8 cellular contexts compared by ENCODE assay signal in genomic region chr2:38751847-38752410, GRCh38. TPM values are rescaled to one million over a fixed set of nuclear protein-coding genes. Genes with fewer than 3 reads are reported as not detected.
DNase-seq lines count a peak whose midpoint lies in the region; ATAC-seq lines count a peak whose summit lies in the region.

No MANE protein-coding gene starts in this region.

- H3K4me3 ChIP-seq in CD4-positive, alpha-beta memory T cell (ENCODE audit: low read length in 2 of 2): peak overlapping the region; percentile 43 to 98
- peak overlapping the region; percentile 48 for H3K4me3 ChIP-seq in iPS-18c (ENCODE audit: insufficient read depth, low read depth, low read length)

- peak; percentile 1 for ATAC-seq in HG03280 (IDR thresholded peaks at IDR 0.05; ENCODE audit: unreplicated experiment)
- ATAC-seq in stimulated activated naive B cell treated with anti-CD40 and anti-IgM and Interleukin-4, amounts not matched to agents 10 μg/mL and 1 μg/mL and 100 μg/mL, for 72 hours (replicated peaks): peak in 1 of 2 donors; percentile 3
- no peak for ATAC-seq in HG02885 (IDR thresholded peaks at IDR 0.05; ENCODE audit: poor library complexity, unreplicated experiment)

- no peaks in the 10 kb centered on the region for H3K27me3 ChIP-seq in CD4-positive, alpha-beta memory T cell (ENCODE audit: insufficient read depth, low read length)

- DNase-seq in CD4-positive, alpha-beta memory T cell: no peak
- DNase-seq in activated T-helper 1 cell treated with anti-CD3 and anti-CD28 coated beads, Interleukin-12 subunit alpha, Interleukin-12 subunit beta, Interleukin-2, Interleukin-4 antibody, amounts not matched to agents 30 ng/mL and 10 ng/mL and 1 ng/mL, durations not matched to agents 14 hours and 24 hours and 36 hours (ENCODE audit: low spot score): no peak
- DNase-seq in stimulated activated naive B cell treated with anti-CD40 and anti-IgM and Interleukin-4, amounts not matched to agents 10 μg/mL and 1 μg/mL and 100 μg/mL, for 72 hours: no peak
- DNase-seq in NK-92 treated with Interleukin-12 subunit alpha and Interleukin-12 subunit beta, amount 100 ng/mL, for 24 hours (lab: John Stamatoyannopoulos, UW): no peak
- DNase-seq in activated gamma-delta T cell (lab: John Stamatoyannopoulos, UW): no peak

- H3K4me1 ChIP-seq in CD4-positive, alpha-beta memory T cell (ENCODE audit: insufficient read depth, low read length): peaks cover 47% of the 10 kb centered on the region

- peaks cover 0 to 3% of the 10 kb centered on the region in 2 donors for H3K27me3 Mint-ChIP-seq in CD4-positive, alpha-beta memory T cell
- H3K27me3 Mint-ChIP-seq in activated T-helper 1 cell treated with anti-CD3 and anti-CD28 coated beads, Interleukin-12 subunit alpha, Interleukin-12 subunit beta, Interleukin-2, Interleukin-4 antibody, amounts not matched to agents 30 ng/mL and 10 ng/mL and 1 ng/mL, durations not matched to agents 14 hours and 24 hours and 36 hours (ENCODE audit: insufficient read depth): no peaks in the 10 kb centered on the region
- peaks cover 0 to 3% of the 10 kb centered on the region in 2 donors for H3K27me3 Mint-ChIP-seq in stimulated activated naive B cell treated with anti-CD40 and anti-IgM and Interleukin-4, amounts not matched to agents 10 μg/mL and 1 μg/mL and 100 μg/mL, for 72 hours

- POLR2A ChIA-PET in CD4-positive, alpha-beta memory T cell (lab: Charles Lee; ENCODE audit: partially characterized antibody): interaction anchor here (0.6 to 8.0 kb wide), 74 partner anchors 9 to 1788 kb away, joined by 3 to 327 read pairs (median 5); partner anchors contain the start of genes ATL2, CEBPZ, DHX57 and GALM

- peaks cover 29% of the 10 kb centered on the region for H3K36me3 ChIP-seq in CD4-positive, alpha-beta memory T cell (ENCODE audit: insufficient read depth, low read length)

- peaks cover 33 to 61% (median 41%) of the 10 kb centered on the region in 4 donors for H3K4me1 Mint-ChIP-seq in CD4-positive, alpha-beta memory T cell
- peaks cover 45% of the 10 kb centered on the region for H3K4me1 Mint-ChIP-seq in activated T-helper 1 cell treated with anti-CD3 and anti-CD28 coated beads, Interleukin-12 subunit alpha, Interleukin-12 subunit beta, Interleukin-2, Interleukin-4 antibody, amounts not matched to agents 30 ng/mL and 10 ng/mL and 1 ng/mL, durations not matched to agents 14 hours and 24 hours and 36 hours (ENCODE audit: low read depth)
- peaks cover 23 to 44% of the 10 kb centered on the region in 2 donors for H3K4me1 Mint-ChIP-seq in stimulated activated naive B cell treated with anti-CD40 and anti-IgM and Interleukin-4, amounts not matched to agents 10 μg/mL and 1 μg/mL and 100 μg/mL, for 72 hours

- intact Hi-C loops in CD4-positive, alpha-beta memory T cell (cut with micrococcal nuclease): loop anchor here (1.0 to 10.0 kb wide), 6 partner anchors 26 to 1785 kb away; partner anchors contain the start of genes ATL2, GEMIN6, SOS1 and STRN
- intact Hi-C loops in activated T-helper 1 cell treated with anti-CD3 and anti-CD28 coated beads, Interleukin-12 subunit alpha, Interleukin-12 subunit beta, Interleukin-2, Interleukin-4 antibody, amounts not matched to agents 30 ng/mL and 10 ng/mL and 1 ng/mL, durations not matched to agents 14 hours and 24 hours and 36 hours (cut with micrococcal nuclease): loop anchor here (1.0 to 5.0 kb wide), 10 partner anchors 26 to 1521 kb away; partner anchors contain the start of genes ATL2, CEBPZ, DHX57 and GEMIN6

- H3K9me3 ChIP-seq in CD4-positive, alpha-beta memory T cell (ENCODE audit: control insufficient read depth in 1 of 2, low read length in 2 of 2): no peaks in the 10 kb centered on the region
- H3K9me3 ChIP-seq in iPS-18c (ENCODE audit: control insufficient read depth, insufficient read depth, low read length): peaks cover 2% of the 10 kb centered on the region

- H3K4me3 Mint-ChIP-seq in CD4-positive, alpha-beta memory T cell: peak overlapping the region; percentile 98 to 100 (median 100)
- H3K4me3 Mint-ChIP-seq in activated T-helper 1 cell treated with anti-CD3 and anti-CD28 coated beads, Interleukin-12 subunit alpha, Interleukin-12 subunit beta, Interleukin-2, Interleukin-4 antibody, amounts not matched to agents 30 ng/mL and 10 ng/mL and 1 ng/mL, durations not matched to agents 14 hours and 24 hours and 36 hours: peak overlapping the region; percentile 98
- H3K4me3 Mint-ChIP-seq in stimulated activated naive B cell treated with anti-CD40 and anti-IgM and Interleukin-4, amounts not matched to agents 10 μg/mL and 1 μg/mL and 100 μg/mL, for 72 hours: peak overlapping the region; percentile 97 to 100

- peaks cover 0 to 22% (median 1%) of the 10 kb centered on the region in 8 donors for H3K9me3 Mint-ChIP-seq in CD4-positive, alpha-beta memory T cell
- no peaks in the 10 kb centered on the region for H3K9me3 Mint-ChIP-seq in activated T-helper 1 cell treated with anti-CD3 and anti-CD28 coated beads, Interleukin-12 subunit alpha, Interleukin-12 subunit beta, Interleukin-2, Interleukin-4 antibody, amounts not matched to agents 30 ng/mL and 10 ng/mL and 1 ng/mL, durations not matched to agents 14 hours and 24 hours and 36 hours
- no peaks in the 10 kb centered on the region for H3K9me3 Mint-ChIP-seq in stimulated activated naive B cell treated with anti-CD40 and anti-IgM and Interleukin-4, amounts not matched to agents 10 μg/mL and 1 μg/mL and 100 μg/mL, for 72 hours

- peak overlapping the region; percentile 93 for H3K27ac ChIP-seq in CD4-positive, alpha-beta memory T cell (ENCODE audit: low read depth, low read length)

- H3K27ac Mint-ChIP-seq in CD4-positive, alpha-beta memory T cell: peak overlapping the region; percentile 99 to 100 (median 100)
- H3K27ac Mint-ChIP-seq in activated T-helper 1 cell treated with anti-CD3 and anti-CD28 coated beads, Interleukin-12 subunit alpha, Interleukin-12 subunit beta, Interleukin-2, Interleukin-4 antibody, amounts not matched to agents 30 ng/mL and 10 ng/mL and 1 ng/mL, durations not matched to agents 14 hours and 24 hours and 36 hours: peak overlapping the region; percentile 100
- peak overlapping the region; percentile 100 for H3K27ac Mint-ChIP-seq in stimulated activated naive B cell treated with anti-CD40 and anti-IgM and Interleukin-4, amounts not matched to agents 10 μg/mL and 1 μg/mL and 100 μg/mL, for 72 hours

- peaks cover 41 to 47% of the 10 kb centered on the region in 2 donors for H3K36me3 Mint-ChIP-seq in CD4-positive, alpha-beta memory T cell
- peaks cover 37% of the 10 kb centered on the region for H3K36me3 Mint-ChIP-seq in activated T-helper 1 cell treated with anti-CD3 and anti-CD28 coated beads, Interleukin-12 subunit alpha, Interleukin-12 subunit beta, Interleukin-2, Interleukin-4 antibody, amounts not matched to agents 30 ng/mL and 10 ng/mL and 1 ng/mL, durations not matched to agents 14 hours and 24 hours and 36 hours (ENCODE audit: low read depth)
- peaks cover 30 to 39% of the 10 kb centered on the region in 2 donors for H3K36me3 Mint-ChIP-seq in stimulated activated naive B cell treated with anti-CD40 and anti-IgM and Interleukin-4, amounts not matched to agents 10 μg/mL and 1 μg/mL and 100 μg/mL, for 72 hours

- CTCF ChIA-PET in CD4-positive, alpha-beta memory T cell (lab: Charles Lee; ENCODE audit: partially characterized antibody): interaction anchor here (0.7 to 2.8 kb wide), 6 partner anchors 9 to 217 kb away, joined by 3 to 16 read pairs (median 4); no protein-coding TSS in a partner anchor

RNA-seq across cellular contexts. Expression of gene SRSF7, which starts 0.8 kb away (rescaled TPM):
- 100 to 1,000 TPM; 314 to 333 TPM for total RNA-seq in CD4-positive, alpha-beta memory T cell
- 100 to 1,000 TPM; 177 to 202 TPM for polyA plus RNA-seq in CD4-positive, alpha-beta memory T cell
- 417 and 422 TPM in 2 replicates for total RNA-seq in activated T-helper 1 cell treated with anti-CD3 and anti-CD28 coated beads, Interleukin-12 subunit alpha, Interleukin-12 subunit beta, Interleukin-2, Interleukin-4 antibody, amounts not matched to agents 30 ng/mL and 10 ng/mL and 1 ng/mL, durations not matched to agents 14 hours and 24 hours and 36 hours

RNA-seq across cellular contexts. Expression of gene GEMIN6, which starts 26.1 kb away (rescaled TPM):
- 10 to 100 TPM; 15.1 to 15.5 TPM for total RNA-seq in CD4-positive, alpha-beta memory T cell
- 10 to 100 TPM in 1 of 2 donors, 1 to 10 TPM in 1; 5.9 to 15.5 TPM for polyA plus RNA-seq in CD4-positive, alpha-beta memory T cell
- total RNA-seq in activated T-helper 1 cell treated with anti-CD3 and anti-CD28 coated beads, Interleukin-12 subunit alpha, Interleukin-12 subunit beta, Interleukin-2, Interleukin-4 antibody, amounts not matched to agents 30 ng/mL and 10 ng/mL and 1 ng/mL, durations not matched to agents 14 hours and 24 hours and 36 hours: 34.9 and 36.0 TPM in 2 replicates
